ENCODE assay signal across 18 cellular contexts in genomic region chr9:89383030-89383720, GRCh38.
DNase-seq lines count a peak whose midpoint lies in the region; ATAC-seq and TF ChIP-seq lines count a peak whose summit lies in the region.
"Had no signal": no experiment of that assay in that cellular context is flagged by ENCODE, and none has a peak within 500 bp of the region (broad histone marks: within the 10 kb centered on the region; RNA-seq: fewer than 3 reads in every experiment).

No MANE protein-coding gene starts in this region.

- no peak overlapping the region for H3K4me3 Mint-ChIP-seq in activated naive CD4-positive, alpha-beta T cell treated with anti-CD3 and anti-CD28 coated beads, Interleukin-2, amount 10 ng/mL, durations not matched to agents 7 days and 5 days
- H3K4me3 Mint-ChIP-seq in activated CD8-positive, alpha-beta T cell treated with anti-CD3 and anti-CD28 coated beads, Interleukin-2, amount 10 ng/mL, durations not matched to agents 7 days and 5 days = no peak overlapping the region
- H3K4me3 Mint-ChIP-seq in immature natural killer cell = no peak overlapping the region
- peak overlapping the region; percentile 2 to 16 for H3K4me3 Mint-ChIP-seq in stimulated activated naive CD8-positive, alpha-beta T cell treated with anti-CD3 and anti-CD28 coated beads, Interleukin-15, amount 100 ng/mL, for 72 hours
- H3K4me3 Mint-ChIP-seq: brain had no signal

- no peak for ATAC-seq in activated CD8-positive, alpha-beta T cell treated with anti-CD3 and anti-CD28 coated beads, Interleukin-2, amount 10 ng/mL, durations not matched to agents 7 days and 5 days
- ATAC-seq in stimulated activated naive CD8-positive, alpha-beta T cell treated with anti-CD3 and anti-CD28 coated beads, Interleukin-15, amount 100 ng/mL, for 72 hours = no peak
- ATAC-seq: esophagus mucosa, HCT116, sciatic nerve had no signal

- POLR2A ChIA-PET in activated CD8-positive, alpha-beta T cell treated with anti-CD3 and anti-CD28 coated beads, Interleukin-2, amount 10 ng/mL, durations not matched to agents 7 days and 5 days (lab: Charles Lee) = no interaction called here

- H3K4me1 Mint-ChIP-seq in activated naive CD4-positive, alpha-beta T cell treated with anti-CD3 and anti-CD28 coated beads, Interleukin-2, amount 10 ng/mL, durations not matched to agents 7 days and 5 days = peaks cover 40% of the 10 kb centered on the region
- peaks cover 55% of the 10 kb centered on the region for H3K4me1 Mint-ChIP-seq in activated CD8-positive, alpha-beta T cell treated with anti-CD3 and anti-CD28 coated beads, Interleukin-2, amount 10 ng/mL, durations not matched to agents 7 days and 5 days (ENCODE audit: low read depth)
- peaks cover 16 to 23% of the 10 kb centered on the region in 2 donors for H3K4me1 Mint-ChIP-seq in immature natural killer cell
- peaks cover 89% of the 10 kb centered on the region for H3K4me1 Mint-ChIP-seq in stimulated activated naive CD8-positive, alpha-beta T cell treated with anti-CD3 and anti-CD28 coated beads, Interleukin-15, amount 100 ng/mL, for 72 hours
- H3K4me1 Mint-ChIP-seq: brain had no signal

- no peak for DNase-seq in activated naive CD4-positive, alpha-beta T cell treated with anti-CD3 and anti-CD28 coated beads, Interleukin-2, amount 10 ng/mL, durations not matched to agents 7 days and 5 days
- no peak for DNase-seq in activated naive CD4-positive, alpha-beta T cell (lab: John Stamatoyannopoulos, UW)
- no peak for DNase-seq in activated CD8-positive, alpha-beta T cell treated with anti-CD3 and anti-CD28 coated beads, Interleukin-2, amount 10 ng/mL, durations not matched to agents 7 days and 5 days
- DNase-seq in immature natural killer cell (no peak), left ventricle myocardium inferior (no peak), dermis blood vessel endothelial cell (no peak), hypothalamus (lab: John Stamatoyannopoulos, UW) (no peak)
- DNase-seq in stimulated activated naive CD8-positive, alpha-beta T cell treated with anti-CD3 and anti-CD28 coated beads, Interleukin-15, amount 100 ng/mL, for 72 hours = no peak
- DNase-seq: head of caudate nucleus; Kasumi-1; NCI-H1417; NK-92 treated with Interleukin-12 subunit alpha and Interleukin-12 subunit beta, amount 100 ng/mL, for 24 hours had no signal

- intact Hi-C loops in left ventricle myocardium inferior (cut with micrococcal nuclease) = no loop called here

- no peaks in the 10 kb centered on the region for H3K9me3 ChIP-seq in left ventricle myocardium inferior (replicated peaks)
- H3K9me3 ChIP-seq: thoracic aorta had no signal

- peaks cover 78% of the 10 kb centered on the region for H3K36me3 Mint-ChIP-seq in activated naive CD4-positive, alpha-beta T cell treated with anti-CD3 and anti-CD28 coated beads, Interleukin-2, amount 10 ng/mL, durations not matched to agents 7 days and 5 days
- H3K36me3 Mint-ChIP-seq in activated CD8-positive, alpha-beta T cell treated with anti-CD3 and anti-CD28 coated beads, Interleukin-2, amount 10 ng/mL, durations not matched to agents 7 days and 5 days (ENCODE audit: low read depth) = peaks cover 88% of the 10 kb centered on the region
- H3K36me3 Mint-ChIP-seq in immature natural killer cell = peaks cover 2 to 50% (median 37%) of the 10 kb centered on the region in 3 donors

- H3K9me3 Mint-ChIP-seq in activated naive CD4-positive, alpha-beta T cell treated with anti-CD3 and anti-CD28 coated beads, Interleukin-2, amount 10 ng/mL, durations not matched to agents 7 days and 5 days = no peaks in the 10 kb centered on the region
- no peaks in the 10 kb centered on the region for H3K9me3 Mint-ChIP-seq in activated CD8-positive, alpha-beta T cell treated with anti-CD3 and anti-CD28 coated beads, Interleukin-2, amount 10 ng/mL, durations not matched to agents 7 days and 5 days (ENCODE audit: insufficient read depth)
- no peaks in the 10 kb centered on the region for H3K9me3 Mint-ChIP-seq in immature natural killer cell
- H3K9me3 Mint-ChIP-seq in stimulated activated naive CD8-positive, alpha-beta T cell treated with anti-CD3 and anti-CD28 coated beads, Interleukin-15, amount 100 ng/mL, for 72 hours = no peaks in the 10 kb centered on the region
- H3K9me3 Mint-ChIP-seq: brain had no signal

- no peaks in the 10 kb centered on the region for H3K27me3 Mint-ChIP-seq in activated naive CD4-positive, alpha-beta T cell treated with anti-CD3 and anti-CD28 coated beads, Interleukin-2, amount 10 ng/mL, durations not matched to agents 7 days and 5 days
- no peaks in the 10 kb centered on the region for H3K27me3 Mint-ChIP-seq in activated CD8-positive, alpha-beta T cell treated with anti-CD3 and anti-CD28 coated beads, Interleukin-2, amount 10 ng/mL, durations not matched to agents 7 days and 5 days (ENCODE audit: low read depth)
- H3K27me3 Mint-ChIP-seq in immature natural killer cell (ENCODE audit: low read depth in 3 of 3) = peaks cover 7 to 18% (median 14%) of the 10 kb centered on the region in 3 donors
- no peaks in the 10 kb centered on the region for H3K27me3 Mint-ChIP-seq in stimulated activated naive CD8-positive, alpha-beta T cell treated with anti-CD3 and anti-CD28 coated beads, Interleukin-15, amount 100 ng/mL, for 72 hours
- H3K27me3 Mint-ChIP-seq: brain had no signal

- CTCF ChIA-PET in activated naive CD4-positive, alpha-beta T cell treated with anti-CD3 and anti-CD28 coated beads, Interleukin-2, amount 10 ng/mL, durations not matched to agents 7 days and 5 days (lab: Charles Lee) = no interaction called here
- CTCF ChIA-PET in activated CD8-positive, alpha-beta T cell treated with anti-CD3 and anti-CD28 coated beads, Interleukin-2, amount 10 ng/mL, durations not matched to agents 7 days and 5 days (lab: Charles Lee) = interaction anchor here (1.6 kb wide), 1 partner anchor 22 kb away, joined by 4 read pairs; no protein-coding TSS in a partner anchor

- peaks cover 4% of the 10 kb centered on the region for H3K36me3 ChIP-seq in left ventricle myocardium inferior

- no peak overlapping the region for H3K4me3 ChIP-seq in left ventricle myocardium inferior
- H3K4me3 ChIP-seq: thoracic aorta had no signal

- peak overlapping the region; percentile 69 for H3K27ac Mint-ChIP-seq in activated naive CD4-positive, alpha-beta T cell treated with anti-CD3 and anti-CD28 coated beads, Interleukin-2, amount 10 ng/mL, durations not matched to agents 7 days and 5 days
- peak overlapping the region; percentile 24 for H3K27ac Mint-ChIP-seq in activated CD8-positive, alpha-beta T cell treated with anti-CD3 and anti-CD28 coated beads, Interleukin-2, amount 10 ng/mL, durations not matched to agents 7 days and 5 days
- H3K27ac Mint-ChIP-seq in immature natural killer cell = peak overlapping the region in 5 of 6 donors; percentile 3 to 57 (median 39)
- H3K27ac Mint-ChIP-seq in stimulated activated naive CD8-positive, alpha-beta T cell treated with anti-CD3 and anti-CD28 coated beads, Interleukin-15, amount 100 ng/mL, for 72 hours = peak overlapping the region; percentile 81 to 97

- H3K4me1 ChIP-seq in left ventricle myocardium inferior = peaks cover 18% of the 10 kb centered on the region

- no peak overlapping the region for H3K27ac ChIP-seq in left ventricle myocardium inferior (replicated peaks)
- H3K27ac ChIP-seq: RWPE1, thoracic aorta had no signal

- H3K27me3 ChIP-seq in left ventricle myocardium inferior (ENCODE audit: low read depth) = no peaks in the 10 kb centered on the region

- TF ChIP-seq CTCF in left ventricle myocardium inferior (IDR thresholded peaks at IDR 0.05; ENCODE audit: borderline replicate concordance) = no peak

Comparison
In these comparisons a context has a peak if more than half of its experiments do, and no peak if none do; other contexts are left out.
1. H3K27ac Mint-ChIP-seq: peak in every context shown above with its lines; median percentile 89 in stimulated activated naive CD8-positive, alpha-beta T cell treated with anti-CD3 and anti-CD28 coated beads, Interleukin-15, amount 100 ng/mL, for 72 hours; 69 in activated naive CD4-positive, alpha-beta T cell treated with anti-CD3 and anti-CD28 coated beads, Interleukin-2, amount 10 ng/mL, durations not matched to agents 7 days and 5 days; 39 in immature natural killer cell; 24 in activated CD8-positive, alpha-beta T cell treated with anti-CD3 and anti-CD28 coated beads, Interleukin-2, amount 10 ng/mL, durations not matched to agents 7 days and 5 days.
2. H3K4me3 Mint-ChIP-seq: peak in stimulated activated naive CD8-positive, alpha-beta T cell treated with anti-CD3 and anti-CD28 coated beads, Interleukin-15, amount 100 ng/mL, for 72 hours (2 of 2); none in activated naive CD4-positive, alpha-beta T cell treated with anti-CD3 and anti-CD28 coated beads, Interleukin-2, amount 10 ng/mL, durations not matched to agents 7 days and 5 days (single experiment), activated CD8-positive, alpha-beta T cell treated with anti-CD3 and anti-CD28 coated beads, Interleukin-2, amount 10 ng/mL, durations not matched to agents 7 days and 5 days (single experiment) and immature natural killer cell (0 of 5).